Comparison of ENCODE assay signal across 19 cellular contexts in the genomic region with DNA sequence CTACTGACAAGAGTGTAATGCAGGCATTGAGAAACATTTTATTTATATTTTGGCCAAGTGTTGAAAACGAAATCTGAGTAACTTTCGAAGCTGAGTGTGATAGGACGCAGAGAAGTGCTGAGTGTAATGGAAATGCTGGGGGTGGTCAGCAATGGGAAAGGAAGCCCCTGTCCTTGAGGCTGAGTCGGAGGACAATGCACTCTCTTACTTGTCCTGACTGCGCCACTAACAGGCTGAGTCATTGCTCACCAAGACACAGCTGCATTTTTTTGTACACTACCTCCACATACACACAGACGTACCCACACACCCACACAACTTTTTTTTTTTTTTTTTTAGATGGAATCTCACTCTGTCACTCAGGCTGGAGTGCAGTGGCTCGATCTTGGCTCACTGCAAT.
"Had no signal": no experiment of that assay in that cellular context is flagged by ENCODE, and none has a peak within 500 bp of the region (broad histone marks: within the 10 kb centered on the region; RNA-seq: fewer than 3 reads in every experiment).

No MANE protein-coding gene starts in this region.

- H3K4me1 Mint-ChIP-seq: naive thymus-derived CD4-positive, alpha-beta T cell; nephron progenitor cell had no signal

- H3K27me3 Mint-ChIP-seq: dendritic cell treated with granulocyte-macrophage colony-stimulating factor and Interleukin-4, amounts not matched to agents 40 ng/mL and 50 ng/mL, for 4 days; effector memory CD8-positive, alpha-beta T cell; naive thymus-derived CD4-positive, alpha-beta T cell had no signal

- H3K9me3 ChIP-seq: esophagus squamous epithelium, gastroesophageal sphincter, ovary, right atrium auricular region, stomach, thoracic aorta, transverse colon had no signal

- H3K36me3 ChIP-seq: esophagus squamous epithelium, gastroesophageal sphincter, ovary, right atrium auricular region, stomach, thoracic aorta, transverse colon had no signal

- DNase-seq: effector memory CD8-positive, alpha-beta T cell; esophagus squamous epithelium; foreskin fibroblast; glutamatergic neuron; mesendoderm; naive thymus-derived CD4-positive, alpha-beta T cell; nephron progenitor cell; ovary; small intestine; stimulated activated CD4-positive, alpha-beta T cell treated with anti-CD3 and anti-CD28 coated beads, Interleukin-12 subunit alpha, Interleukin-12 subunit beta, amount 100 ng/mL, for 4 hours; stimulated activated naive CD4-positive, alpha-beta T cell; stomach; substantia nigra; transverse colon had no signal

- H3K4me3 ChIP-seq: esophagus squamous epithelium, gastroesophageal sphincter, ovary, right atrium auricular region, stomach, thoracic aorta, transverse colon had no signal

- H3K27ac ChIP-seq: esophagus squamous epithelium, gastroesophageal sphincter, ovary, right atrium auricular region, stomach, thoracic aorta, transverse colon had no signal

- H3K4me3 Mint-ChIP-seq: dendritic cell treated with granulocyte-macrophage colony-stimulating factor and Interleukin-4, amounts not matched to agents 40 ng/mL and 50 ng/mL, for 4 days; effector memory CD8-positive, alpha-beta T cell; naive thymus-derived CD4-positive, alpha-beta T cell; nephron progenitor cell had no signal

- H3K27ac Mint-ChIP-seq: dendritic cell treated with granulocyte-macrophage colony-stimulating factor and Interleukin-4, amounts not matched to agents 40 ng/mL and 50 ng/mL, for 4 days; effector memory CD8-positive, alpha-beta T cell; naive thymus-derived CD4-positive, alpha-beta T cell; nephron progenitor cell had no signal

- H3K9me3 Mint-ChIP-seq: dendritic cell treated with granulocyte-macrophage colony-stimulating factor and Interleukin-4, amounts not matched to agents 40 ng/mL and 50 ng/mL, for 4 days; effector memory CD8-positive, alpha-beta T cell; nephron progenitor cell had no signal

- H3K36me3 Mint-ChIP-seq: naive thymus-derived CD4-positive, alpha-beta T cell had no signal

- FAIRE-seq: colon, small intestine had no signal

- H3K4me1 ChIP-seq: esophagus squamous epithelium, gastroesophageal sphincter, right atrium auricular region, stomach, transverse colon had no signal

- H3K27me3 ChIP-seq: esophagus squamous epithelium, gastroesophageal sphincter, ovary, right atrium auricular region, stomach, transverse colon had no signal
